In the genomic region with DNA sequence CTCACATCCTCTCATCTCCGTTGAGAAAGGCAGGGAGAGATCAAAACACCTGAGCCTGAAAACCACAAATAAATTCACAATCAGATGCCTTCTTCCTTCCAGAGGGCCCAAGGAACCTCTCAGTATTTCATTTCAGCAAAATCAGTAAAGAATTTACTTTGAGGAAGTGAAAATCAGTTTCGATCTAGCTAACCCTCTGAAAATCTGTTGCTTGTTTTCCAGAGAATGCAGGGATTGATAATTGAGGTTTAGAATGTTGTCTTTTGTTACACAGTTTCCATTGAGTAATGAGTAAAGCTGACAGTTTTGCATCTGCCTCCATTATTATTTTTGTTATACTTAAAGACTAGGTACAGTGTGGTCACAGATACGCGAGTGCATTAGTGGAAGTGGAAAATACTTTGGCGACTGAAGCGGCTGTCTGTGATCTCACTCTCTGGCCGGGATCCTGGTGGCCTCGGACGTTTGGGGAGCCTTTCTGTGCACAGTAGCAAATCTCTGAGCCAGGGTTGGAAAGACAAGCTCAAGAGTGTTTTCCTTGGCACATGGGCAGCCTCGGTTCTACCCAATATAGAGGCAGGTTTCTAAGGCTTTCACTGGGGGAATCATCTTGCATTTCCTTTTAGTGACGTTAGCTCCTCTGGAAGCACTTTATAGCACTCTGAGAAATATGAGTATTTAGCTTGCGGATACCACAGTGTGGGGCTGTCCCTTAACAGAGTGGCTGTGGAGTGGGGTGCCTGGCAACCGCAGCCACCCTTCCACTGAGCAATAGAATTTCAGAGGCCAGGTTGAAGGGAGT, we compare ENCODE assay signal across 9 cellular contexts. TPM values are rescaled to one million over a fixed set of nuclear protein-coding genes. Genes with fewer than 3 reads are reported as not detected.
A peak's percentile ranks its signal among the peaks of the same experiment; 100 is the strongest.
DNase-seq lines count a peak whose midpoint lies in the region; ATAC-seq and TF ChIP-seq lines count a peak whose summit lies in the region.
"Had no signal": no experiment of that assay in that cellular context is flagged by ENCODE, and none has a peak within 500 bp of the region (broad histone marks: within the 10 kb centered on the region; RNA-seq: fewer than 3 reads in every experiment).

No MANE protein-coding gene starts in this region.

- H3K27me3 ChIP-seq in SJCRH30 (no peaks in the 10 kb centered on the region), heart right ventricle (no peaks in the 10 kb centered on the region)

- 0 out of 2 replicates have a peak overlapping the region, but pooled peaks have one; percentile 1 for H3K4me3 ChIP-seq in SJCRH30
- peak overlapping the region in 6 of 10 donors; percentile 1 to 29 (median 14) for H3K4me3 ChIP-seq in heart right ventricle

- peak; percentile 38 for DNase-seq in stimulated activated CD4-positive, alpha-beta T cell treated with anti-CD3 and anti-CD28 coated beads, Interleukin-15, amount 100 ng/mL, for 24 hours
- DNase-seq in stimulated activated CD4-positive, alpha-beta T cell treated with anti-CD3 and anti-CD28 coated beads, Interleukin-4, amount 100 ng/mL, for 4 hours: no peak
- DNase-seq in SJCRH30: peak in 1 of 2 experiments; percentile 34
- peak; percentile 74 to 84 for DNase-seq in heart right ventricle
- DNase-seq in stromal cell of bone marrow (ENCODE audit: low read depth): peak; percentile 99
- no peak for DNase-seq in immature natural killer cell
- no peak for DNase-seq in islet precursor cell
- DNase-seq in ecto neural progenitor cell (ENCODE audit: low spot score): no peak

- peaks cover 0 to 2% (median 2%) of the 10 kb centered on the region in 3 donors for H3K27me3 Mint-ChIP-seq in immature natural killer cell (ENCODE audit: low read depth in 3 of 3)

- no peaks in the 10 kb centered on the region for H3K4me1 Mint-ChIP-seq in immature natural killer cell

- H3K9me3 ChIP-seq in SJCRH30 (replicated peaks) (no peaks in the 10 kb centered on the region), heart right ventricle (no peaks in the 10 kb centered on the region)

- no peaks in the 10 kb centered on the region for H3K36me3 Mint-ChIP-seq in immature natural killer cell

- H3K27ac Mint-ChIP-seq in immature natural killer cell: no peak overlapping the region

- H3K4me1 ChIP-seq in SJCRH30 (peaks cover 14% of the 10 kb centered on the region), heart right ventricle (peaks cover 9 to 32% (median 21%) of the 10 kb centered on the region in 9 donors)

- WGBS in heart right ventricle, 2 donors: 29 to 42% methylated on average over 13 of the region's 13 CpGs

- H3K4me3 Mint-ChIP-seq in immature natural killer cell: no peak overlapping the region

- ATAC-seq in heart right ventricle: peak; percentile 85 to 93 (median 87)

- H3K9me3 Mint-ChIP-seq in immature natural killer cell: no peaks in the 10 kb centered on the region

- H3K36me3 ChIP-seq in SJCRH30: no peaks in the 10 kb centered on the region
- H3K36me3 ChIP-seq in heart right ventricle: no peaks in the 10 kb centered on the region

- H3K27ac ChIP-seq in SJCRH30 (no peak overlapping the region), heart right ventricle (peak overlapping the region in 9 of 10 donors; percentile 25 to 86 (median 62))
- H3K27ac ChIP-seq: VCaP had no signal

- intact Hi-C loops in heart right ventricle (cut with DNase I): no loop called here

- peak in 4 of 9 donors; percentile 11 to 45 (median 26) for TF ChIP-seq CTCF in heart right ventricle (IDR thresholded peaks at IDR 0.05)

RNA-seq across cellular contexts. Expression of a gene that starts 32.2 kb away (rescaled TPM):
- total RNA-seq in SJCRH30 (2014; rRNA removed; shearing (Covaris generic)): 21.1 and 21.3 TPM in 2 replicates
- total RNA-seq in heart right ventricle: 10 to 100 TPM; 24.2 to 73.5 (median 45.2) TPM
- polyA plus RNA-seq in heart right ventricle (10 to 100 TPM; 16.2 to 22.6 TPM), immature natural killer cell (not detected)

Comparison
In these comparisons a context has a peak if more than half of its experiments do, and no peak if none do; other contexts are left out.
1. DNase-seq: peak in stimulated activated CD4-positive, alpha-beta T cell treated with anti-CD3 and anti-CD28 coated beads, Interleukin-15, amount 100 ng/mL, for 24 hours (single experiment), heart right ventricle (2 of 2) and stromal cell of bone marrow (single experiment); none in stimulated activated CD4-positive, alpha-beta T cell treated with anti-CD3 and anti-CD28 coated beads, Interleukin-4, amount 100 ng/mL, for 4 hours (0 of 2), immature natural killer cell (0 of 3), islet precursor cell (single experiment) and ecto neural progenitor cell (single experiment).